1 cellular context compared by ENCODE assay signal in the genomic region with DNA sequence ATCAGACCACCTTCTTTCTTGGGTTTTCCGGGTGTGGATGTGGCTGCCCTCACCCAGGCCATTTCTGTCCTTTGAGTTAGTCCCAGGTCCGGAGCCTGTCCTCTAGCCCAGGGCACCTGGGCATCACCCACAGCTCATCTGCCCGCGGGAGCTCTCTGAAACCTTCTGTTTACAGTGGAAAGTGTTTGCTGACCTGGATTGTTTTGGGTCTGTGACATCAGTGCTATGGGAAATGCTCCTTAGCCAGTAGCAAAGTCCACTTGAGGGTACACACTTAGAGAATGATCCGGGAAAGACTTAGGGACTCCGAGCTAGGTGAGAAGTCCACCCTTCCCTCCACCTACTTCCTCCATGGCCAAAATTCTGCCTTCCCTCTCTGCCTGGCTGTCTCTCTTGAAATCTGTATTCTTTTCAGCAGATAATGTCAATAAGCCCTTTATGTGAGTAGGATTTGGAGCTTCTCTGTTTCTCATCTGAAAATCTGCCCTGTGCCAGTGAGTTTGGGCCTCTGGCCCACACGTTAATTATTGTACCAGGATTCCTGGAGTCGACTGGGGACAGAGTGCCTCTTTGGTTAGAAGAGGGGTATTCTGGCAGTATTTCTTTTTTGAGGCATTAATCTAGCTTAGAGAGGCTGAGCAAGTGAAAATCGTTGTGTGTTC.
TF ChIP-seq lines count a peak whose summit lies in the region.

No MANE protein-coding gene starts in this region.

TF ChIP-seq in SK-N-SH, 30 proteins besides CTCF, POLR2A, EP300 and RAD21:
- no peak for TF ChIP-seq NFIC (IDR thresholded peaks at IDR 0.05; ENCODE audit: borderline replicate concordance)
- TF ChIP-seq, protein P1, sequence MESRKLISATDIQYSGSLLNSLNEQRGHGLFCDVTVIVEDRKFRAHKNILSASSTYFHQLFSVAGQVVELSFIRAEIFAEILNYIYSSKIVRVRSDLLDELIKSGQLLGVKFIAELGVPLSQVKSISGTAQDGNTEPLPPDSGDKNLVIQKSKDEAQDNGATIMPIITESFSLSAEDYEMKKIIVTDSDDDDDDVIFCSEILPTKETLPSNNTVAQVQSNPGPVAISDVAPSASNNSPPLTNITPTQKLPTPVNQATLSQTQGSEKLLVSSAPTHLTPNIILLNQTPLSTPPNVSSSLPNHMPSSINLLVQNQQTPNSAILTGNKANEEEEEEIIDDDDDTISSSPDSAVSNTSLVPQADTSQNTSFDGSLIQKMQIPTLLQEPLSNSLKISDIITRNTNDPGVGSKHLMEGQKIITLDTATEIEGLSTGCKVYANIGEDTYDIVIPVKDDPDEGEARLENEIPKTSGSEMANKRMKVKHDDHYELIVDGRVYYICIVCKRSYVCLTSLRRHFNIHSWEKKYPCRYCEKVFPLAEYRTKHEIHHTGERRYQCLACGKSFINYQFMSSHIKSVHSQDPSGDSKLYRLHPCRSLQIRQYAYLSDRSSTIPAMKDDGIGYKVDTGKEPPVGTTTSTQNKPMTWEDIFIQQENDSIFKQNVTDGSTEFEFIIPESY (IDR thresholded peaks at IDR 0.05; ENCODE audit: borderline replicate concordance, low read depth), result no peak
- no peak for TF ChIP-seq TAF1 (IDR thresholded peaks at IDR 0.05; ENCODE audit: borderline replicate concordance, low read depth, low read length)
- TF ChIP-seq PBX3 (IDR thresholded peaks at IDR 0.05), result no peak
- no peak for TF ChIP-seq USF2 (IDR thresholded peaks at IDR 0.05; ENCODE audit: borderline replicate concordance, low read depth, low read length)
- TF ChIP-seq TCF12 (IDR thresholded peaks at IDR 0.05), result no peak
- TF ChIP-seq IRF3 (IDR thresholded peaks at IDR 0.05; ENCODE audit: low read depth, low read length), result no peak
- TF ChIP-seq SMC3 (IDR thresholded peaks at IDR 0.05; ENCODE audit: low read depth, low read length), result no peak
- TF ChIP-seq GATA2 (CRISPR knock-in tag; IDR thresholded peaks at IDR 0.05), result no peak
- no peak for TF ChIP-seq RFX5 (IDR thresholded peaks at IDR 0.05; ENCODE audit: low read length)
- TF ChIP-seq EZH2phosphoT487 (IDR thresholded peaks at IDR 0.05; ENCODE audit: borderline replicate concordance, low read depth), result no peak
- no peak for TF ChIP-seq MXI1 (IDR thresholded peaks at IDR 0.05; ENCODE audit: low read depth, low read length)
- TF ChIP-seq CHD2 (IDR thresholded peaks at IDR 0.05; ENCODE audit: low read length, partially characterized antibody), result no peak
- TF ChIP-seq ELF1 (IDR thresholded peaks at IDR 0.05), result no peak
